ENCODE assay signal across 1 cellular context in genomic region chr10:45346652-45347335, GRCh38. TPM values are rescaled to one million over a fixed set of nuclear protein-coding genes. Genes with fewer than 3 reads are reported as not detected.
"Had no signal": no experiment of that assay in that cellular context is flagged by ENCODE, and none has a peak within 500 bp of the region (broad histone marks: within the 10 kb centered on the region; RNA-seq: fewer than 3 reads in every experiment).

No MANE protein-coding gene starts in this region.

RNA-seq across cellular contexts. Expression of gene ALOX5, which starts 27.2 kb away (rescaled TPM):
- total RNA-seq: G401 had no signal

RNA-seq across cellular contexts. Expression of gene OR13A1, which starts 31.4 kb away (rescaled TPM):
- total RNA-seq: G401 had no signal
